ENCODE assay signal across 8 cellular contexts in genomic region chr12:54416908-54417603, GRCh38. TPM values are rescaled to one million over a fixed set of nuclear protein-coding genes. Genes with fewer than 3 reads are reported as not detected.
DNase-seq lines count a peak whose midpoint lies in the region; ATAC-seq, FAIRE-seq and TF ChIP-seq lines count a peak whose summit lies in the region.

No MANE protein-coding gene starts in this region.

- no peak for DNase-seq in left ventricle myocardium inferior
- DNase-seq in left cardiac atrium: no peak
- DNase-seq in K562 (ENCODE audit: extremely low read depth in 1 of 4, low spot score in 3 of 4): peak; percentile 51 to 83 (median 64)
- peak in 1 of 2 donors; percentile 6 for DNase-seq in aorta
- DNase-seq in dermis blood vessel endothelial cell: no peak
- no peak for DNase-seq in hepatic stellate cell (ENCODE audit: low spot score)

- H3K36me3 ChIP-seq in left ventricle myocardium inferior (no peaks in the 10 kb centered on the region), K562 (ENCODE audit: control insufficient read depth, insufficient read depth, low read length) (peaks cover 40% of the 10 kb centered on the region; the same call in 2 of the 3 replicates), mucosa of rectum (ENCODE audit: control insufficient read depth in 2 of 2, insufficient read depth in 2 of 2, low read length in 2 of 2) (no peaks in the 10 kb centered on the region), aorta (ENCODE audit: control insufficient read depth in 1 of 2, insufficient read depth in 2 of 2, low read length in 1 of 2) (no peaks in the 10 kb centered on the region)

- CTCF ChIA-PET in K562 (lab: Yijun Ruan, JAX; ENCODE audit: low intra/inter-chr PET ratio): no interaction called here

- no peaks in the 10 kb centered on the region for H3K9me3 ChIP-seq in left ventricle myocardium inferior (replicated peaks)
- no peaks in the 10 kb centered on the region for H3K9me3 ChIP-seq in K562 (replicated peaks; ENCODE audit: control insufficient read depth, insufficient read depth, low read depth, low read length)
- no peaks in the 10 kb centered on the region for H3K9me3 ChIP-seq in mucosa of rectum (ENCODE audit: control insufficient read depth in 2 of 2, low read length in 2 of 2)
- no peaks in the 10 kb centered on the region for H3K9me3 ChIP-seq in aorta (ENCODE audit: control insufficient read depth, low read length)

- peaks cover 18% of the 10 kb centered on the region for H3K9me1 ChIP-seq in K562 (ENCODE audit: control insufficient read depth, insufficient read depth, low read length)

- peak overlapping the region; percentile 99 for H3K4me2 ChIP-seq in K562 (ENCODE audit: insufficient read depth, low read length)

- H3K79me2 ChIP-seq in K562 (ENCODE audit: control insufficient read depth, insufficient read depth, low read length): peaks cover 77% of the 10 kb centered on the region

- H3K4me3 ChIP-seq in left ventricle myocardium inferior (peak overlapping the region; percentile 76), K562 (peak overlapping the region; percentile 100), mucosa of rectum (ENCODE audit: low read length in 2 of 2) (peak overlapping the region; percentile 2 to 60), aorta (ENCODE audit: low read length in 2 of 2) (peak overlapping the region; percentile 97 to 100)

- no peak for TF ChIP-seq RAD21 in K562 (CRISPR knock-in tag; conservative IDR thresholded peaks at IDR 0.05 in 1 of 2, IDR thresholded peaks at IDR 0.05 in 1 of 2)

- peak; percentile 68 for FAIRE-seq in K562 (lab: Jason Lieb, UNC)

- 0% methylated on average over 2 of the region's 2 CpGs for WGBS in K562 (ENCODE audit: insufficient coverage, low coverage, missing lambda C conversion rate)
- 35 to 40% methylated on average over 2 of the region's 2 CpGs for WGBS in aorta, 2 donors

- ATAC-seq in left cardiac atrium: no peak
- ATAC-seq in K562: peak; percentile 35
- no peak for ATAC-seq in aorta (ENCODE audit: low FRiP score)
- ATAC-seq in GM18520 (IDR thresholded peaks at IDR 0.05; ENCODE audit: unreplicated experiment): no peak

- peaks cover 30% of the 10 kb centered on the region for H4K20me1 ChIP-seq in K562 (replicated peaks; ENCODE audit: control insufficient read depth, insufficient read depth, low read length)

- BruUV-seq in K562 (replicated peaks; lab: Mats Ljungman, UMichigan): no TSS peak

- no peak overlapping the region for H2AFZ ChIP-seq in K562 (ENCODE audit: low read depth, low read length)

- POLR2A ChIA-PET in K562 (lab: Yijun Ruan, JAX): interaction anchor here (0.6 to 5.2 kb wide), 6 partner anchors 8 to 103 kb away, joined by 3 to 36 read pairs (median 4); no protein-coding TSS in a partner anchor

- H3K27me3 ChIP-seq in left ventricle myocardium inferior (ENCODE audit: low read depth) (no peaks in the 10 kb centered on the region), K562 (ENCODE audit: control insufficient read depth in 2 of 2, insufficient read depth in 2 of 2, low read length in 2 of 2) (no peaks in the 10 kb centered on the region), mucosa of rectum (ENCODE audit: control insufficient read depth in 2 of 2, insufficient read depth in 2 of 2, low read length in 2 of 2) (peaks cover 5 to 7% of the 10 kb centered on the region in 2 donors), aorta (ENCODE audit: control insufficient read depth in 1 of 2, insufficient read depth in 2 of 2, low read length in 1 of 2) (no peaks in the 10 kb centered on the region)

- in situ Hi-C loops in K562 (cut with MboI): no loop called here

- intact Hi-C loops in left ventricle myocardium inferior (cut with micrococcal nuclease) (no loop called here), left cardiac atrium (cut with DNase I) (no loop called here), K562 (cut with micrococcal nuclease) (no loop called here), aorta (cut with DNase I) (no loop called here)

- H3K4me1 ChIP-seq in left ventricle myocardium inferior: peaks cover 100% of the 10 kb centered on the region
- H3K4me1 ChIP-seq in K562 (replicated peaks in 1 of 2; ENCODE audit: control insufficient read depth in 2 of 2, insufficient read depth in 2 of 2, low read length in 2 of 2): peaks cover 58 to 60% of the 10 kb centered on the region in 2 experiments
- peaks cover 14 to 19% of the 10 kb centered on the region in 2 donors for H3K4me1 ChIP-seq in mucosa of rectum (ENCODE audit: control insufficient read depth in 2 of 2, insufficient read depth in 2 of 2, low read length in 2 of 2)
- H3K4me1 ChIP-seq in aorta (ENCODE audit: control insufficient read depth in 1 of 2, insufficient read depth in 2 of 2, low read length in 2 of 2): peaks cover under 1 to 2% of the 10 kb centered on the region in 2 donors

- peak overlapping the region; percentile 89 for H3K27ac ChIP-seq in left ventricle myocardium inferior (replicated peaks)
- peak overlapping the region; percentile 88 for H3K27ac ChIP-seq in K562 (ENCODE audit: extremely low read depth, low read depth, low read length)
- peak overlapping the region; percentile 80 to 84 for H3K27ac ChIP-seq in mucosa of rectum (ENCODE audit: low read depth in 2 of 2, low read length in 2 of 2)
- peak overlapping the region in 1 of 2 donors; percentile 35 for H3K27ac ChIP-seq in aorta (ENCODE audit: low read depth in 1 of 2, low read length in 2 of 2)

- peak overlapping the region; percentile 75 to 91; a peak in 3 of 4 replicates for H3K9ac ChIP-seq in K562 (ENCODE audit: insufficient read depth in 1 of 2, low read depth in 2 of 2, low read length in 2 of 2)
- peak overlapping the region; percentile 1 to 66 for H3K9ac ChIP-seq in mucosa of rectum (ENCODE audit: low read depth in 1 of 2, low read length in 2 of 2)

- TF ChIP-seq POLR2A in K562 (conservative IDR thresholded peaks at IDR 0.05): no peak

- TF ChIP-seq CTCF in left ventricle myocardium inferior (IDR thresholded peaks at IDR 0.05; ENCODE audit: borderline replicate concordance) (no peak), K562 (IDR thresholded peaks at IDR 0.05 in 2 of 3, conservative IDR thresholded peaks at IDR 0.05 in 1 of 3; ENCODE audit: insufficient read depth in 2 of 3, low read depth in 1 of 3, low read length in 3 of 3) (no peak)

- peak; percentile 58; the same call in 1 of the 2 replicates for TF ChIP-seq EP300 in K562 (IDR thresholded peaks at IDR 0.05; ENCODE audit: low read length)

RNA-seq across cellular contexts. Expression of gene ITGA5, which starts 2.0 kb away (rescaled TPM):
- total RNA-seq in left ventricle myocardium inferior (55.3 TPM), left cardiac atrium (100 to 1,000 TPM in 1 of 2 donors, 10 to 100 TPM in 1; 45.7 to 133 TPM), K562 (2014; rRNA removed) (47.4 and 59.0 TPM in 2 replicates), K562 (2014; rRNA removed; fragmentation: Illumina TruSeq; extraction: Trizol) (41.7 and 49.0 TPM in 2 replicates), K562 (2015; rRNA removed; fragmentation: Illumina TruSeq; extraction: Trizol) (33.7 and 34.5 TPM in 2 replicates), K562 (2021) (71.0 and 75.2 TPM in 2 replicates), aorta (1,000 to 10,000 TPM in 1 of 2 donors, 100 to 1,000 TPM in 1; 241 to 1,416 TPM), dermis blood vessel endothelial cell (567 and 846 TPM in 2 replicates)
- 326 and 672 TPM in 2 replicates for total RNA-seq in K562 (2011; cell fraction: chromatin; rRNA removed; ENCODE audit: low replicate concordance)
- 425 and 592 TPM in 2 replicates for total RNA-seq in K562 (2011; cell fraction: nucleolus; rRNA removed)
- 368 and 393 TPM in 2 replicates for total RNA-seq in K562 (2011; cell fraction: nucleoplasm; rRNA removed)
- polyA plus RNA-seq in K562 (2011; rRNA removed) (55.5 and 114 TPM in 2 replicates), K562 (2014; fragmentation: Illumina TruSeq; extraction: Trizol) (82.1 and 82.8 TPM in 2 replicates), K562 (2014; fragmentation: Nextera tagmentation; extraction: Ambion mirVana) (1 to 10 TPM; 9.1 to 9.2 TPM), K562 (2014; rRNA removed) (34.0 and 36.0 TPM in 2 replicates), aorta (100 to 1,000 TPM in 1 of 2 donors, 10 to 100 TPM in 1; 26.5 to 464 TPM)
- 44.7 and 52.4 TPM in 2 replicates for polyA plus RNA-seq in K562 (2011; cell fraction: cytosol; rRNA removed)
- 273 and 364 TPM in 2 replicates for polyA plus RNA-seq in K562 (2011; cell fraction: nucleus; rRNA removed)
- polyA plus RNA-seq in K562 (2012): 58.8 and 103 TPM in 2 replicates
- 104 and 113 TPM in 2 replicates for polyA minus RNA-seq in K562 (2011; rRNA and poly(A)+ RNA removed)
- 72.0 and 119 TPM in 2 replicates for polyA minus RNA-seq in K562 (2011; cell fraction: cytosol; rRNA and poly(A)+ RNA removed)
- 150 and 186 TPM in 2 replicates for polyA minus RNA-seq in K562 (2011; cell fraction: nucleus; rRNA and poly(A)+ RNA removed)

RNA-seq across cellular contexts. Expression of gene ZNF385A, which starts 32.5 kb away (rescaled TPM):
- total RNA-seq in left ventricle myocardium inferior (7.1 TPM), left cardiac atrium (10 to 100 TPM; 20.4 to 24.2 TPM), K562 (2014; rRNA removed) (15.9 and 17.7 TPM in 2 replicates), K562 (2014; rRNA removed; fragmentation: Illumina TruSeq; extraction: Trizol) (3.5 and 3.7 TPM in 2 replicates), K562 (2015; rRNA removed; fragmentation: Illumina TruSeq; extraction: Trizol) (5.9 and 8.7 TPM in 2 replicates), K562 (2021) (96.5 and 111 TPM in 2 replicates), aorta (10 to 100 TPM; 22.2 to 27.6 TPM), dermis blood vessel endothelial cell (2.2 and 4.0 TPM in 2 replicates)
- total RNA-seq in K562 (2011; cell fraction: chromatin; rRNA removed; ENCODE audit: low replicate concordance): 8.1 and 25.0 TPM in 2 replicates
- total RNA-seq in K562 (2011; cell fraction: nucleolus; rRNA removed): 9.7 and 11.1 TPM in 2 replicates
- total RNA-seq in K562 (2011; cell fraction: nucleoplasm; rRNA removed): 9.7 and 11.8 TPM in 2 replicates
- polyA plus RNA-seq in K562 (2011; rRNA removed) (7.7 and 15.6 TPM in 2 replicates), K562 (2014; fragmentation: Illumina TruSeq; extraction: Trizol) (65.7 and 88.2 TPM in 2 replicates), K562 (2014; fragmentation: Nextera tagmentation; extraction: Ambion mirVana) (1 to 10 TPM; 1.0 TPM), K562 (2014; rRNA removed) (30.3 and 34.6 TPM in 2 replicates), aorta (10 to 100 TPM in 1 of 2 donors, 1 to 10 TPM in 1; 4.1 to 11.5 TPM)
- polyA plus RNA-seq in K562 (2011; cell fraction: cytosol; rRNA removed): 11.8 and 25.5 TPM in 2 replicates
- polyA plus RNA-seq in K562 (2011; cell fraction: nucleus; rRNA removed): 15.0 and 32.1 TPM in 2 replicates
- polyA plus RNA-seq in K562 (2012): 35.9 and 43.9 TPM in 2 replicates
- polyA minus RNA-seq in K562 (2011; rRNA and poly(A)+ RNA removed): 4.7 and 6.3 TPM in 2 replicates
- polyA minus RNA-seq in K562 (2011; cell fraction: cytosol; rRNA and poly(A)+ RNA removed): 31.2 and 48.8 TPM in 2 replicates
- polyA minus RNA-seq in K562 (2011; cell fraction: nucleus; rRNA and poly(A)+ RNA removed): 6.7 and 8.1 TPM in 2 replicates

RNA-seq across cellular contexts. Expression of gene GPR84, which starts 52.8 kb away (rescaled TPM):
- total RNA-seq in left ventricle myocardium inferior (not detected), left cardiac atrium (under 1 TPM; 0.29 to 0.55 TPM), K562 (2014; rRNA removed) (0.16 TPM in 1 of 2 replicates, not detected in the other), K562 (2014; rRNA removed; fragmentation: Illumina TruSeq; extraction: Trizol) (0.11 TPM in 1 of 2 replicates, not detected in the other), K562 (2015; rRNA removed; fragmentation: Illumina TruSeq; extraction: Trizol) (not detected in 2 replicates), K562 (2021) (not detected in 2 replicates), aorta (1 to 10 TPM; 1.9 TPM), dermis blood vessel endothelial cell (under 0.01 and 0.05 TPM in 2 replicates)
- total RNA-seq in K562 (2011; cell fraction: chromatin; rRNA removed; ENCODE audit: low replicate concordance): 0.48 and 1.8 TPM in 2 replicates
- 0.13 and 0.17 TPM in 2 replicates for total RNA-seq in K562 (2011; cell fraction: nucleolus; rRNA removed)
- total RNA-seq in K562 (2011; cell fraction: nucleoplasm; rRNA removed): 0.44 and 0.69 TPM in 2 replicates
- polyA plus RNA-seq in K562 (2011; rRNA removed) (0.16 TPM in 1 of 2 replicates, not detected in the other), K562 (2014; fragmentation: Illumina TruSeq; extraction: Trizol) (0.10 TPM in 1 of 2 replicates, not detected in the other), K562 (2014; fragmentation: Nextera tagmentation; extraction: Ambion mirVana) (under 1 TPM; 0.07 to 0.18 TPM), K562 (2014; rRNA removed) (not detected in 2 replicates), aorta (under 1 TPM in 1 of 2 donors, not detected in 1; 0.38 TPM)
- polyA plus RNA-seq in K562 (2011; cell fraction: cytosol; rRNA removed): not detected in 2 replicates
- 0.25 and 0.44 TPM in 2 replicates for polyA plus RNA-seq in K562 (2011; cell fraction: nucleus; rRNA removed)
- 0.07 and 0.47 TPM in 2 replicates for polyA plus RNA-seq in K562 (2012)
- 0.12 TPM in 1 of 2 replicates, not detected in the other for polyA minus RNA-seq in K562 (2011; rRNA and poly(A)+ RNA removed)
- polyA minus RNA-seq in K562 (2011; cell fraction: cytosol; rRNA and poly(A)+ RNA removed): not detected in 2 replicates
- polyA minus RNA-seq in K562 (2011; cell fraction: nucleus; rRNA and poly(A)+ RNA removed): 0.22 TPM in 1 of 2 replicates, not detected in the other

RNA-seq across cellular contexts. Expression of gene GTSF1, which starts 56.3 kb away (rescaled TPM):
- total RNA-seq in left ventricle myocardium inferior: not detected
- 1 to 10 TPM in 1 of 2 donors, not detected in 1; 1.0 TPM for total RNA-seq in left cardiac atrium
- 171 and 231 TPM in 2 replicates for total RNA-seq in K562 (2011; cell fraction: chromatin; rRNA removed; ENCODE audit: low replicate concordance)
- 114 and 120 TPM in 2 replicates for total RNA-seq in K562 (2011; cell fraction: nucleolus; rRNA removed)
- total RNA-seq in K562 (2011; cell fraction: nucleoplasm; rRNA removed): 142 and 195 TPM in 2 replicates
- 247 and 289 TPM in 2 replicates for total RNA-seq in K562 (2014; rRNA removed)
- 426 and 493 TPM in 2 replicates for total RNA-seq in K562 (2014; rRNA removed; fragmentation: Illumina TruSeq; extraction: Trizol)
- total RNA-seq in K562 (2015; rRNA removed; fragmentation: Illumina TruSeq; extraction: Trizol): 370 and 390 TPM in 2 replicates
- total RNA-seq in K562 (2021): 275 and 293 TPM in 2 replicates
- polyA plus RNA-seq in K562 (2011; rRNA removed): 755 and 772 TPM in 2 replicates
- 401 and 610 TPM in 2 replicates for polyA plus RNA-seq in K562 (2011; cell fraction: cytosol; rRNA removed)
- polyA plus RNA-seq in K562 (2011; cell fraction: nucleus; rRNA removed): 280 and 410 TPM in 2 replicates
- polyA plus RNA-seq in K562 (2012): 413 and 440 TPM in 2 replicates
- 506 and 588 TPM in 2 replicates for polyA plus RNA-seq in K562 (2014; fragmentation: Illumina TruSeq; extraction: Trizol)
- 1,000 to 10,000 TPM; 1,162 to 1,335 TPM for polyA plus RNA-seq in K562 (2014; fragmentation: Nextera tagmentation; extraction: Ambion mirVana)
- 490 and 525 TPM in 2 replicates for polyA plus RNA-seq in K562 (2014; rRNA removed)
- 316 and 357 TPM in 2 replicates for polyA minus RNA-seq in K562 (2011; rRNA and poly(A)+ RNA removed)
- 105 and 110 TPM in 2 replicates for polyA minus RNA-seq in K562 (2011; cell fraction: cytosol; rRNA and poly(A)+ RNA removed)
- polyA minus RNA-seq in K562 (2011; cell fraction: nucleus; rRNA and poly(A)+ RNA removed): 61.3 and 121 TPM in 2 replicates
- total RNA-seq in aorta: not detected
- 1 to 10 TPM in 1 of 2 donors, not detected in 1; 1.5 TPM for polyA plus RNA-seq in aorta
- 0.34 TPM in 1 of 2 replicates, not detected in the other for total RNA-seq in dermis blood vessel endothelial cell

Comparison
In these comparisons a context has a peak if more than half of its experiments do, and no peak if none do; other contexts are left out.
1. DNase-seq: peak in K562 (4 of 4); none in left ventricle myocardium inferior (single experiment), left cardiac atrium (single experiment), dermis blood vessel endothelial cell (single experiment) and hepatic stellate cell (single experiment).
2. H3K4me3 ChIP-seq: peak in every context shown above with its lines; median percentile 100 in K562; 98 in aorta; 76 in left ventricle myocardium inferior; 31 in mucosa of rectum.